Comparison of ENCODE assay signal across 19 cellular contexts in the genomic region with DNA sequence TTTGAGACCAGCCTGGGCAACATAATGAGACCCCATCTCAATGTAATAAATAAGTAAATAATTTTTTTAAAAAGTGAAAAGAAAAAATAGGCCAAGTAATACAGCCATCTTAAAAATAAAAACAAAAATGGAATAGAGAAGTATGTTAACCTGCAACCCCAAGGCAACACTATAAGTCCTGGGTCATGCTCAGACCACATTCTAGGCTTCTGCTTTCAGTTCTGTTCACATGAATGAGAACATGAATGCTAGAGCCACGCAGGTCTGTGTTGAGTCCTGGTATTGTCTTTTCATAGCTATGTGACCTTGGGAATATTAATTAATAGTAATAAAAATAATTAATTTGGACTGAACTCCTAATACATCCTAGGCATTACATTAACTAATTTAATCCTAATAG.
DNase-seq lines count a peak whose midpoint lies in the region; ATAC-seq and TF ChIP-seq lines count a peak whose summit lies in the region.
"Had no signal": no experiment of that assay in that cellular context is flagged by ENCODE, and none has a peak within 500 bp of the region (broad histone marks: within the 10 kb centered on the region; RNA-seq: fewer than 3 reads in every experiment).

No MANE protein-coding gene starts in this region.

- H3K9me3 Mint-ChIP-seq in stimulated activated naive CD8-positive, alpha-beta T cell treated with anti-CD3 and anti-CD28 coated beads, Interleukin-15, amount 100 ng/mL, for 72 hours, result no peaks in the 10 kb centered on the region
- H3K9me3 Mint-ChIP-seq in activated T-cell treated with anti-CD3 and anti-CD28 coated beads, Interleukin-2, amount 50 U/mL, for 24 hours, result no peaks in the 10 kb centered on the region
- H3K9me3 Mint-ChIP-seq: activated CD4-positive, alpha-beta T cell treated with anti-CD3 and anti-CD28 coated beads, Interleukin-2, amount 10 ng/mL, durations not matched to agents 7 days and 5 days; CD8-positive, alpha-beta memory T cell; neural crest cell had no signal

- H3K36me3 Mint-ChIP-seq in activated T-cell treated with anti-CD3 and anti-CD28 coated beads, Interleukin-2, amount 50 U/mL, for 24 hours (ENCODE audit: low read depth), result no peaks in the 10 kb centered on the region

- no peaks in the 10 kb centered on the region for H3K4me1 Mint-ChIP-seq in stimulated activated naive CD8-positive, alpha-beta T cell treated with anti-CD3 and anti-CD28 coated beads, Interleukin-15, amount 100 ng/mL, for 72 hours
- H3K4me1 Mint-ChIP-seq in activated T-cell treated with anti-CD3 and anti-CD28 coated beads, Interleukin-2, amount 50 U/mL, for 24 hours (ENCODE audit: low read depth), result no peaks in the 10 kb centered on the region
- H3K4me1 Mint-ChIP-seq: activated CD4-positive, alpha-beta T cell treated with anti-CD3 and anti-CD28 coated beads, Interleukin-2, amount 10 ng/mL, durations not matched to agents 7 days and 5 days; CD8-positive, alpha-beta memory T cell had no signal

- no peak overlapping the region for H3K27ac Mint-ChIP-seq in stimulated activated naive CD8-positive, alpha-beta T cell treated with anti-CD3 and anti-CD28 coated beads, Interleukin-15, amount 100 ng/mL, for 72 hours
- H3K27ac Mint-ChIP-seq in activated T-cell treated with anti-CD3 and anti-CD28 coated beads, Interleukin-2, amount 50 U/mL, for 24 hours, result no peak overlapping the region
- H3K27ac Mint-ChIP-seq: activated CD4-positive, alpha-beta T cell treated with anti-CD3 and anti-CD28 coated beads, Interleukin-2, amount 10 ng/mL, durations not matched to agents 7 days and 5 days; CD8-positive, alpha-beta memory T cell; HFFc6; progenitor cell of endocrine pancreas had no signal

- peaks cover 8% of the 10 kb centered on the region for H3K27me3 Mint-ChIP-seq in stimulated activated naive CD8-positive, alpha-beta T cell treated with anti-CD3 and anti-CD28 coated beads, Interleukin-15, amount 100 ng/mL, for 72 hours
- peaks cover 6% of the 10 kb centered on the region for H3K27me3 Mint-ChIP-seq in activated T-cell treated with anti-CD3 and anti-CD28 coated beads, Interleukin-2, amount 50 U/mL, for 24 hours
- H3K27me3 Mint-ChIP-seq: activated CD4-positive, alpha-beta T cell treated with anti-CD3 and anti-CD28 coated beads, Interleukin-2, amount 10 ng/mL, durations not matched to agents 7 days and 5 days; progenitor cell of endocrine pancreas had no signal

- H3K4me3 Mint-ChIP-seq in stimulated activated naive CD8-positive, alpha-beta T cell treated with anti-CD3 and anti-CD28 coated beads, Interleukin-15, amount 100 ng/mL, for 72 hours, result no peak overlapping the region
- H3K4me3 Mint-ChIP-seq in activated T-cell treated with anti-CD3 and anti-CD28 coated beads, Interleukin-2, amount 50 U/mL, for 24 hours, result no peak overlapping the region
- H3K4me3 Mint-ChIP-seq: activated CD4-positive, alpha-beta T cell treated with anti-CD3 and anti-CD28 coated beads, Interleukin-2, amount 10 ng/mL, durations not matched to agents 7 days and 5 days; CD8-positive, alpha-beta memory T cell; HFFc6; neural crest cell had no signal

- DNase-seq in MV-4-11 (lab: John Stamatoyannopoulos, UW), result peak; percentile 74
- DNase-seq in left lobe of liver (ENCODE audit: low spot score), result no peak
- no peak for DNase-seq in activated CD8-positive, alpha-beta memory T cell treated with anti-CD3 and anti-CD28 coated beads, Interleukin-2, amount 50 U/mL, for 4 hours
- no peak for DNase-seq in stimulated activated naive CD8-positive, alpha-beta T cell treated with anti-CD3 and anti-CD28 coated beads, Interleukin-15, amount 100 ng/mL, for 72 hours
- no peak for DNase-seq in activated T-cell treated with anti-CD3 and anti-CD28 coated beads, Interleukin-2, amount 50 U/mL, for 24 hours
- DNase-seq: activated CD4-positive, alpha-beta T cell treated with anti-CD3 and anti-CD28 coated beads, Interleukin-2, amount 10 ng/mL, durations not matched to agents 7 days and 5 days; activated gamma-delta T cell treated with Interleukin-2 at 50 U/mL for 16 hours; amygdala; CD8-positive, alpha-beta memory T cell; DMS79 treated with DMSO at 0.1 percent for 48 hours; HFFc6; NCI-H187; NCI-H524 had no signal

- ATAC-seq in GM18505 (IDR thresholded peaks at IDR 0.05; ENCODE audit: unreplicated experiment) (peak; percentile 80), GM21390 (IDR thresholded peaks at IDR 0.05; ENCODE audit: unreplicated experiment) (peak; percentile 65), HG03039 (IDR thresholded peaks at IDR 0.05; ENCODE audit: unreplicated experiment) (peak; percentile 82), left lobe of liver (no peak)
- no peak for ATAC-seq in stimulated activated naive CD8-positive, alpha-beta T cell treated with anti-CD3 and anti-CD28 coated beads, Interleukin-15, amount 100 ng/mL, for 72 hours
- ATAC-seq: esophagus mucosa had no signal

- TF ChIP-seq POLR2A in GM18505 (IDR thresholded peaks at IDR 0.05; ENCODE audit: borderline replicate concordance, extremely low read depth, insufficient read depth, insufficient read length), result no peak

Comparison
In these comparisons a context has a peak if more than half of its experiments do, and no peak if none do; other contexts are left out.
1. ATAC-seq: peak in GM18505 (single experiment), GM21390 (single experiment) and HG03039 (single experiment); none in left lobe of liver (single experiment) and stimulated activated naive CD8-positive, alpha-beta T cell treated with anti-CD3 and anti-CD28 coated beads, Interleukin-15, amount 100 ng/mL, for 72 hours (single experiment).